ENCODE assay signal across 9 cellular contexts in the genomic region with DNA sequence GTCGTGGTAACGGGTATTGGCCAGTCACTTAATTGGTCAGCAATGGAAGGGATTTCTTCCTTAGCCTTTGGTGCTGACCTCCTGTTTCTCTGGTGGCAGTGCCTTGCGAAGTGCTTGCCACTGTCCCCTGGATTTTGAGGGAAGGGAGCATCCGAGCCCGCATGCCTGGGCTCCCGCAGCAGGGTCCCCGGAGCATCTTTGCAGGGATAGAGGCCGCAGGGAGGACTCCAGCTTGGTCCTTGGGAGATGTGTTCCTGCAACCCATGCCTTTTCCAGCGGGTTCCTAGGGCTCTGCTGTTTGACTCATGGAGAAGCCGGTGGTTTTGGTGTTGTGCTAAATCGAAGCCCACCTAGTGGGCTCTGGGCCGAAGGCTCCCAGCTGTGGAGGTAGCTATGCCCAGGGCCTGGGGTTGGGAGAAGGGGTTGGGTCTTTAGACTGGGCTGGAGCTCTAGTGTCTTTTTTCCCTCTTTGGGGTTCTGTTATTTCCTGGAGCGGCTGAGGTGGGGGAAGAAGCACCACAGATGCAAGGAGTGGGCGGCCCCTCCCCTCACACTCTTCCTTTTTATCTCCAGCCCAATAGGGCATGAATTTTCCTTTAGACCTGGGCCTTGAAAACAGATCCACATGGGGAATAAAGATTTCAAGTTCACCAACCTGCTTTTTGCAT. TPM values are rescaled to one million over a fixed set of nuclear protein-coding genes. Genes with fewer than 3 reads are reported as not detected.
A peak's percentile ranks its signal among the peaks of the same experiment; 100 is the strongest.
DNase-seq lines count a peak whose midpoint lies in the region; ATAC-seq and TF ChIP-seq lines count a peak whose summit lies in the region.
"Had no signal": no experiment of that assay in that cellular context is flagged by ENCODE, and none has a peak within 500 bp of the region (broad histone marks: within the 10 kb centered on the region; RNA-seq: fewer than 3 reads in every experiment).

No MANE protein-coding gene starts in this region.

- peaks cover 18% of the 10 kb centered on the region for H3K4me1 ChIP-seq in IMR-90 (ENCODE audit: control insufficient read depth, insufficient read depth, low read length)
- peaks cover 47 to 53% of the 10 kb centered on the region in 2 donors for H3K4me1 ChIP-seq in naive thymus-derived CD4-positive, alpha-beta T cell (ENCODE audit: control insufficient read depth in 2 of 2, insufficient read depth in 2 of 2, low read length in 2 of 2)

- H4K20me1 ChIP-seq in IMR-90 (ENCODE audit: insufficient read depth, low read length): 0 out of 2 replicates have a peak, but pooled peaks cover 7% of the 10 kb centered on the region

- no peaks in the 10 kb centered on the region for H3K36me3 ChIP-seq in IMR-90 (ENCODE audit: control insufficient read depth, insufficient read depth, low read length)
- H3K36me3 ChIP-seq in naive thymus-derived CD4-positive, alpha-beta T cell (ENCODE audit: control insufficient read depth in 2 of 3, insufficient read depth in 3 of 3, low read length in 3 of 3): peaks cover 3 to 37% (median 8%) of the 10 kb centered on the region in 3 experiments

- H2BK5ac ChIP-seq in IMR-90 (ENCODE audit: low read depth, low read length, poor library complexity, severe bottlenecking): no peak overlapping the region

- H2BK20ac ChIP-seq in IMR-90 (ENCODE audit: low read depth, low read length): no peak overlapping the region; the same call in 1 of the 2 replicates

- no peak overlapping the region for H4K5ac ChIP-seq in IMR-90 (ENCODE audit: low read depth, low read length)

- WGBS in IMR-90 (ENCODE audit: extremely low coverage in 2 of 2, insufficient read length in 1 of 2), 2 experiments: 39% methylated on average over 5 of the region's 14 CpGs; no CpG with 5 or more reads in 1 of the 2 experiments

- peak overlapping the region; percentile 67 for H3K4ac ChIP-seq in IMR-90 (ENCODE audit: low read depth, low read length)

- no peak for ATAC-seq in IMR-90 (ENCODE audit: low read depth)
- ATAC-seq in naive thymus-derived CD4-positive, alpha-beta T cell: no peak
- no peak for ATAC-seq in GM18502 (IDR thresholded peaks at IDR 0.05; ENCODE audit: poor library complexity, unreplicated experiment)
- ATAC-seq in sciatic nerve: no peak
- ATAC-seq in GM19397 (IDR thresholded peaks at IDR 0.05; ENCODE audit: unreplicated experiment): no peak

- H3K4me2 ChIP-seq in IMR-90 (ENCODE audit: low read depth, low read length): peak overlapping the region; percentile 79

- TF ChIP-seq CTCF in AG04450 (IDR thresholded peaks at IDR 0.05; ENCODE audit: low read depth, low read length): no peak
- TF ChIP-seq CTCF in IMR-90 (conservative IDR thresholded peaks at IDR 0.05; ENCODE audit: low read depth, low read length): no peak
- no peak for TF ChIP-seq CTCF in dorsolateral prefrontal cortex (IDR thresholded peaks at IDR 0.05 in 54 of 56, conservative IDR thresholded peaks at IDR 0.05 in 2 of 56; ENCODE audit: low read depth in 1 of 56, partially characterized antibody in 56 of 56)

- peaks cover 44 to 87% (median 77%) of the 10 kb centered on the region in 7 donors for H3K4me1 Mint-ChIP-seq in naive thymus-derived CD4-positive, alpha-beta T cell

- peak overlapping the region; percentile 11 for H3K27ac ChIP-seq in AG04450 (ENCODE audit: low read depth, low read length)
- no peak overlapping the region for H3K27ac ChIP-seq in IMR-90 (ENCODE audit: insufficient read depth, low read length)
- peak overlapping the region in 52 of 59 donors; percentile 2 to 84 (median 64) for H3K27ac ChIP-seq in dorsolateral prefrontal cortex
- peak overlapping the region; percentile 66 for H3K27ac ChIP-seq in naive thymus-derived CD4-positive, alpha-beta T cell (ENCODE audit: low read depth, low read length)
- no peak overlapping the region for H3K27ac ChIP-seq in caudate nucleus (ENCODE audit: low read depth, low read length)

- H2AK5ac ChIP-seq in IMR-90 (ENCODE audit: low read depth, low read length): peak overlapping the region; percentile 57

- peak overlapping the region; percentile 53 for H4K91ac ChIP-seq in IMR-90 (ENCODE audit: insufficient read depth, low read depth, low read length)

- TF ChIP-seq RAD21 in IMR-90 (IDR thresholded peaks at IDR 0.05; ENCODE audit: low read length): no peak

- H3K9me3 ChIP-seq in AG04450 (ENCODE audit: control insufficient read depth, insufficient read depth, low read length): no peaks in the 10 kb centered on the region
- no peaks in the 10 kb centered on the region for H3K9me3 ChIP-seq in IMR-90 (ENCODE audit: control insufficient read depth, insufficient read depth, low read length)
- H3K9me3 ChIP-seq in naive thymus-derived CD4-positive, alpha-beta T cell (ENCODE audit: control insufficient read depth in 2 of 3, low read length in 3 of 3): no peaks in the 10 kb centered on the region

- intact Hi-C loops in IMR-90 (cut with micrococcal nuclease): loop anchor here (1.0 kb wide), 1 partner anchor 63 kb away; no protein-coding TSS in a partner anchor
- intact Hi-C loops in dorsolateral prefrontal cortex (cut with DNase I): no loop called here
- intact Hi-C loops in naive thymus-derived CD4-positive, alpha-beta T cell (cut with micrococcal nuclease): loop anchor here in 1 of 2 donors (1.0 kb wide), 1 partner anchor 11 kb away; no protein-coding TSS in a partner anchor
- intact Hi-C loops in sciatic nerve (cut with DNase I): no loop called here

- peak overlapping the region; percentile 89 to 98 (median 95) for H3K4me3 Mint-ChIP-seq in naive thymus-derived CD4-positive, alpha-beta T cell

- CTCF ChIA-PET in AG04450 (lab: Charles Lee): interaction anchor here (0.6 to 2.6 kb wide), 6 partner anchors 11 to 199 kb away, joined by 3 to 10 read pairs (median 4); no protein-coding TSS in a partner anchor
- CTCF ChIA-PET in IMR-90 (lab: Yijun Ruan, JAX): interaction anchor here (0.6 to 1.1 kb wide), 2 partner anchors 11 to 64 kb away, joined by 3 to 6 read pairs; no protein-coding TSS in a partner anchor
- CTCF ChIA-PET in naive thymus-derived CD4-positive, alpha-beta T cell (lab: Charles Lee): interaction anchor here (1.1 to 1.7 kb wide), 5 partner anchors 12 to 64 kb away, joined by 4 to 7 read pairs (median 4); no protein-coding TSS in a partner anchor

- H2AK9ac ChIP-seq in IMR-90 (replicated peaks; ENCODE audit: low read depth, low read length, poor library complexity): peak overlapping the region; percentile 86

- H4K8ac ChIP-seq in IMR-90 (ENCODE audit: low read depth in 2 of 2, low read length in 2 of 2): peak overlapping the region; percentile 15 to 71; a peak in 1 of 4 replicates

- H3K4me3 ChIP-seq in AG04450 (ENCODE audit: low read depth, low read length) (peak overlapping the region; percentile 75), IMR-90 (ENCODE audit: insufficient read depth, low read depth, low read length) (peak overlapping the region; percentile 50), dorsolateral prefrontal cortex (peak overlapping the region in 56 of 59 donors; percentile 46 to 79 (median 63))
- peak overlapping the region; percentile 54 for H3K4me3 ChIP-seq in naive thymus-derived CD4-positive, alpha-beta T cell (ENCODE audit: low read length)

- peak overlapping the region; percentile 81 for H3K23ac ChIP-seq in IMR-90 (ENCODE audit: low read depth, low read length)

- H2AFZ ChIP-seq in IMR-90 (replicated peaks; ENCODE audit: low read length, poor library complexity): peak overlapping the region; percentile 95

- no peak for TF ChIP-seq POLR2A in IMR-90 (IDR thresholded peaks at IDR 0.05; ENCODE audit: low read depth, low read length)

- H3K79me1 ChIP-seq in IMR-90 (ENCODE audit: low read depth in 1 of 2, low read length in 2 of 2): peaks cover 6 to 40% of the 10 kb centered on the region in 2 experiments

- BruUV-seq in IMR-90 (replicated peaks; lab: Mats Ljungman, UMichigan): no TSS peak

- H3K14ac ChIP-seq in IMR-90 (replicated peaks; ENCODE audit: low read depth, low read length): peak overlapping the region; percentile 29

- H3K9me3 Mint-ChIP-seq in naive thymus-derived CD4-positive, alpha-beta T cell: peaks cover 0 to 2% (median 0%) of the 10 kb centered on the region in 11 donors

- H3K27me3 Mint-ChIP-seq in naive thymus-derived CD4-positive, alpha-beta T cell: no peaks in the 10 kb centered on the region

- peak overlapping the region; percentile 75 to 93 (median 82) for H3K27ac Mint-ChIP-seq in naive thymus-derived CD4-positive, alpha-beta T cell

- H3K27me3 ChIP-seq in AG04450 (ENCODE audit: control insufficient read depth, insufficient read depth, low read length) (no peaks in the 10 kb centered on the region), IMR-90 (ENCODE audit: control insufficient read depth, insufficient read depth, low read length) (no peaks in the 10 kb centered on the region), dorsolateral prefrontal cortex (no peaks in the 10 kb centered on the region)
- no peaks in the 10 kb centered on the region for H3K27me3 ChIP-seq in naive thymus-derived CD4-positive, alpha-beta T cell (ENCODE audit: control insufficient read depth in 2 of 2, insufficient read depth in 2 of 2, low read length in 2 of 2)

- DNase-seq in AG04450 (ENCODE audit: low read depth, low spot score): no peak
- no peak for DNase-seq in IMR-90
- DNase-seq in dorsolateral prefrontal cortex: no peak
- DNase-seq in naive thymus-derived CD4-positive, alpha-beta T cell: no peak
- DNase-seq in sciatic nerve (ENCODE audit: low spot score): no peak
- no peak for DNase-seq in caudate nucleus (lab: John Stamatoyannopoulos, UW)
- DNase-seq: MM.1S had no signal

- in situ Hi-C loops in IMR-90 (cut with MboI; ENCODE audit: low sequenced_read_pairs): no loop called here

- H3K9me1 ChIP-seq in IMR-90 (ENCODE audit: insufficient read depth, low read length): peaks cover 14% of the 10 kb centered on the region

- no peak overlapping the region; the same call in 1 of the 2 replicates for H3K56ac ChIP-seq in IMR-90 (ENCODE audit: extremely low read depth, insufficient read depth, low read length)

- H3K36me3 Mint-ChIP-seq in naive thymus-derived CD4-positive, alpha-beta T cell: peaks cover 7 to 38% (median 21%) of the 10 kb centered on the region in 5 donors

- peak overlapping the region; percentile 24; the same call in 1 of the 2 replicates for H3K18ac ChIP-seq in IMR-90 (ENCODE audit: low read depth, low read length)

- peak overlapping the region; percentile 34 for H3K9ac ChIP-seq in IMR-90 (ENCODE audit: low read depth, low read length)

- dilution Hi-C loops in IMR-90 (cut with HindIII; ENCODE audit: low sequenced_read_pairs, unreplicated experiment): no loop called here

- peak overlapping the region; percentile 12; the same call in 1 of the 3 replicates for H2BK15ac ChIP-seq in IMR-90 (ENCODE audit: low read depth, low read length)

- peak overlapping the region; percentile 64 for H2BK120ac ChIP-seq in IMR-90 (ENCODE audit: low read depth, low read length)

- POLR2A ChIA-PET in AG04450 (lab: Yijun Ruan, JAX) (no interaction called here), IMR-90 (lab: Charles Lee; ENCODE audit: unreplicated experiment) (no interaction called here)
- POLR2A ChIA-PET in naive thymus-derived CD4-positive, alpha-beta T cell (lab: Charles Lee): interaction anchor here (0.7 to 9.8 kb wide), 13 partner anchors 10 to 65 kb away, joined by 3 to 130 read pairs (median 9); a partner anchor contains a TSS

RNA-seq across cellular contexts. Expression of a gene that starts 39.0 kb away (rescaled TPM):
- 9.0 and 10.9 TPM in 2 replicates for polyA plus RNA-seq in AG04450 (2011; rRNA removed)
- 22.7 and 23.5 TPM in 2 replicates for polyA minus RNA-seq in AG04450 (2011; rRNA and poly(A)+ RNA removed)
- total RNA-seq in IMR-90 (2012; rRNA removed): 5.0 and 5.6 TPM in 2 replicates
- polyA plus RNA-seq in IMR-90 (2012; rRNA removed): 12.1 and 13.6 TPM in 2 replicates
- polyA plus RNA-seq in IMR-90 (2012; cell fraction: cytosol; rRNA removed): 9.1 and 12.9 TPM in 2 replicates
- 34.1 and 56.0 TPM in 2 replicates for polyA plus RNA-seq in IMR-90 (2012; cell fraction: nucleus; rRNA removed; ENCODE audit: low replicate concordance)
- 10 to 100 TPM in 117 of 120 experiments, 1 to 10 TPM in 3; 8.0 to 31.5 (median 16.2) TPM for total RNA-seq in dorsolateral prefrontal cortex
- total RNA-seq in naive thymus-derived CD4-positive, alpha-beta T cell: 100 to 1,000 TPM; 269 to 313 (median 283) TPM
- polyA plus RNA-seq in naive thymus-derived CD4-positive, alpha-beta T cell: 100 to 1,000 TPM in 1 of 2 donors, 10 to 100 TPM in 1; 74.9 to 174 TPM
- 17.9 TPM for total RNA-seq in sciatic nerve

Comparison
In these comparisons a context has a peak if more than half of its experiments do, and no peak if none do; other contexts are left out.
1. H3K27ac ChIP-seq: peak in AG04450 (single experiment), dorsolateral prefrontal cortex (52 of 59) and naive thymus-derived CD4-positive, alpha-beta T cell (single experiment); none in IMR-90 (single experiment) and caudate nucleus (single experiment).
2. RNA of a gene that starts 39.0 kb away (total RNA-seq): 269 to 313 TPM in naive thymus-derived CD4-positive, alpha-beta T cell; 17.9 TPM in sciatic nerve (single experiment), 8.0 to 31.5 TPM in dorsolateral prefrontal cortex and 5.0 to 5.6 TPM in IMR-90; every median in the first group is over 4 times any median in the second.
3. Peak in every context shown above with its lines, with median percentiles within 50 percentile points of each other: H3K4me3 ChIP-seq.